ENCODE assay signal across 1 cellular context in genomic region chr5:148465381-148466290, GRCh38.
TF ChIP-seq lines count a peak whose summit lies in the region.

No MANE protein-coding gene starts in this region.

TF ChIP-seq in IMR-90, 13 proteins besides CTCF, POLR2A, EP300 and RAD21 (continued from another document):
- no peak for TF ChIP-seq FOS (IDR thresholded peaks at IDR 0.05; ENCODE audit: low read depth, low read length)
- no peak for TF ChIP-seq MAZ (IDR thresholded peaks at IDR 0.05; ENCODE audit: borderline replicate concordance, low read depth, low read length)
- no peak for TF ChIP-seq USF2 (IDR thresholded peaks at IDR 0.05; ENCODE audit: low read depth, low read length)
- TF ChIP-seq CEBPB (IDR thresholded peaks at IDR 0.05; ENCODE audit: low read depth, low read length), result peak; percentile 70
- TF ChIP-seq CHD1 (IDR thresholded peaks at IDR 0.05; ENCODE audit: low read depth, low read length), result no peak
TF ChIP-seq in IMR-90: peak in this region for 1.
